In genomic region chr7:43377196-43377935, GRCh38 we compare ENCODE assay signal across 1 cellular context.
TF ChIP-seq lines count a peak whose summit lies in the region.

No MANE protein-coding gene starts in this region.

TF ChIP-seq in H1, 55 proteins besides CTCF, POLR2A, EP300 and RAD21:
- TF ChIP-seq RNF2 (IDR thresholded peaks at IDR 0.05; ENCODE audit: borderline replicate concordance, low read depth, low read length, missing control alignments, poor library complexity, severe bottlenecking) (no peak), CBX5 (IDR thresholded peaks at IDR 0.05; ENCODE audit: low read depth, low read length) (no peak), CEBPB (IDR thresholded peaks at IDR 0.05; ENCODE audit: low read depth, low read length) (no peak), GABPA (IDR thresholded peaks at IDR 0.05; ENCODE audit: borderline replicate concordance, insufficient read depth, low read length) (no peak), TAF7 (optimal IDR thresholded peaks at IDR 0.05; ENCODE audit: borderline replicate concordance, low read depth, low read length) (no peak), CBX8 (IDR thresholded peaks at IDR 0.05; ENCODE audit: borderline replicate concordance, low read depth, low read length) (no peak), SUZ12 (IDR thresholded peaks at IDR 0.05; ENCODE audit: low read length) (no peak), BRCA1 (IDR thresholded peaks at IDR 0.05; ENCODE audit: low read depth, low read length) (no peak), RBBP5 (IDR thresholded peaks at IDR 0.05; ENCODE audit: borderline replicate concordance, low read depth, low read length) (no peak), NRF1 (IDR thresholded peaks at IDR 0.05; ENCODE audit: low read depth, low read length) (no peak), SAP30 (IDR thresholded peaks at IDR 0.05; ENCODE audit: insufficient read depth, insufficient replicate concordance, low read length) (no peak)
